ENCODE assay signal across 8 cellular contexts in the genomic region with DNA sequence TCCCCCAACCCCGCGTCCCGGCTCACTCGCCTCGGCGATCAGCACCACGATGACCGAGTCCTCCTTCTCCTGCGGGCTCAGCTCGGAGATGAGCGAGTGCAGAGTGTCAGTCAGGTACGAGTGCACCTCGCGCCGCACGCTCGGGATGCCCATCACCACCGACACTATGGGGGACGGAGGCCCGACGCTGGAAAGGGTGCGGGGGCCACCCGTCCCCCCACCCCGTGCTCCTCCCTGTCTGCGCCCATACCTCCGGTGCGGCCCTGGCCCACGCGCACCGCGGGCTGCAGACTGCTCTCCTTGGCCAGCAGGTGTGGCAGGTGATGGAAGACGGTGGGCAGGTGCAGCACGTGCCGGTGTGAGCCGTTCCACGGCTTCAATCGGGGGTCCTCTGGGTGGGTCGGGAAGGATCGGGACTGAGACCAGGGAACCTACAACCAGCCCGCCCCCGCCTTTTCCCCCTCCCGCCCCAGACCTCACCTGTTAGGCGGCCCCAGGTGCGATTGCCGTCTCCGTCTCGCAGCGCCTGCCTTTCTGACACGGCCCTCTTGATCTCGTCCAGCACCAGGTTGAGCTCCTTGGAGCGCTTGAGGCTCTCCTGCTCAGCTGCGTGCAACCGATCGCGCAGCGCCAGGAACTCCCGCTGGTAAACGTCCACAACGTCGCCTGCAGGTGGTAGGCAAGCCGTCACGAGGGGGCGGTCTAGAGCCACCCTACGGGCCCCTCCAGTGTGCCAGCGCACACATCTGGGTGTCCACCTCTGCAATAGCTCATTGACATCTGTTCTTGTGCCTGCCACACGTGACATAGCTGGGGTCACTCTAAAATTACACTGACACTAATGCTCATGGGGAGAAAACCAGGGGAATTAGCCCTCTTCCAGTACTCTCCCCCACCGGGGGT. TPM values are rescaled to one million over a fixed set of nuclear protein-coding genes. Genes with fewer than 3 reads are reported as not detected.
A peak's percentile ranks its signal among the peaks of the same experiment; 100 is the strongest.
DNase-seq lines count a peak whose midpoint lies in the region; ATAC-seq, FAIRE-seq and TF ChIP-seq lines count a peak whose summit lies in the region.

No MANE protein-coding gene starts in this region.

- H3K4me1 Mint-ChIP-seq in glutamatergic neuron (ENCODE audit: low read depth, unreplicated experiment) = peaks cover 4% of the 10 kb centered on the region

- peaks cover 9% of the 10 kb centered on the region for H3K36me3 Mint-ChIP-seq in glutamatergic neuron (ENCODE audit: unreplicated experiment)

- DNase-seq in 8988T = peak; percentile 99
- peak; percentile 24 for DNase-seq in NCI-H526 treated with DMSO at 0.1 percent for 48 hours (lab: John Stamatoyannopoulos, UW)
- DNase-seq in activated T-helper 1 cell treated with anti-CD3 and anti-CD28 coated beads, Interleukin-2, amount 50 U/mL, for 16 hours (ENCODE audit: low read depth in 1 of 2, low spot score in 1 of 2) = peak; percentile 74 to 75
- peak; percentile 77 for DNase-seq in glutamatergic neuron
- peak; percentile 62 for DNase-seq in small intestine
- DNase-seq in A172 (ENCODE audit: low spot score) = no peak

- FAIRE-seq in small intestine (lab: Jason Lieb, UNC) = no peak

- H3K27ac Mint-ChIP-seq in glutamatergic neuron (ENCODE audit: unreplicated experiment) = no peak overlapping the region

- H3K4me3 Mint-ChIP-seq in glutamatergic neuron (ENCODE audit: unreplicated experiment) = no peak overlapping the region

- no peaks in the 10 kb centered on the region for H3K9me3 ChIP-seq in small intestine (ENCODE audit: control insufficient read depth, low read depth)

- no peak overlapping the region for H3K4me3 ChIP-seq in small intestine (ENCODE audit: low read depth in 1 of 2, low read length in 2 of 2)

- peaks cover 7% of the 10 kb centered on the region for H3K9me3 Mint-ChIP-seq in glutamatergic neuron (ENCODE audit: unreplicated experiment)

- peak; percentile 59 for TF ChIP-seq CTCF in glutamatergic neuron (IDR thresholded peaks at IDR 0.05; ENCODE audit: partially characterized antibody, unreplicated experiment)

- peak; percentile 38 for ATAC-seq in GM19463 (IDR thresholded peaks at IDR 0.05; ENCODE audit: unreplicated experiment)
- no peak for ATAC-seq in GM19351 (IDR thresholded peaks at IDR 0.05; ENCODE audit: unreplicated experiment)

- H3K27ac ChIP-seq in small intestine (ENCODE audit: low read depth in 1 of 2, low read length in 1 of 2) = peak overlapping the region in 1 of 2 donors; percentile 11

- peaks cover 10% of the 10 kb centered on the region for H3K27me3 Mint-ChIP-seq in glutamatergic neuron (ENCODE audit: unreplicated experiment)

- WGBS in small intestine, 3 donors = 65 to 67% (median 66%) methylated on average over 61 to 67 of the region's 67 CpGs

- peaks cover 0 to 7% of the 10 kb centered on the region in 2 donors for H3K4me1 ChIP-seq in small intestine (ENCODE audit: control insufficient read depth in 2 of 2, insufficient read depth in 1 of 2, low read depth in 1 of 2, low read length in 1 of 2)

- H3K27me3 ChIP-seq in small intestine (ENCODE audit: control insufficient read depth in 2 of 2, insufficient read depth in 2 of 2, low read length in 2 of 2) = no peaks in the 10 kb centered on the region

- H3K36me3 ChIP-seq in small intestine (ENCODE audit: control insufficient read depth in 2 of 2, insufficient read depth in 2 of 2, low read length in 2 of 2) = peaks cover 11 to 21% of the 10 kb centered on the region in 2 donors

RNA-seq across cellular contexts. Expression of gene MGAT4B, which starts 5.1 kb away (rescaled TPM):
- 140 TPM for total RNA-seq in glutamatergic neuron (ENCODE audit: unreplicated experiment)
- polyA plus RNA-seq in small intestine = 100 to 1,000 TPM; 258 to 661 (median 544) TPM
- total RNA-seq in A172 (2014; rRNA removed; shearing (Covaris generic)) = 352 and 377 TPM in 2 replicates

RNA-seq across cellular contexts. Expression of gene LTC4S, which starts 7.8 kb away (rescaled TPM):
- 0.91 TPM for total RNA-seq in glutamatergic neuron (ENCODE audit: unreplicated experiment)
- polyA plus RNA-seq in small intestine = 1 to 10 TPM in 2 of 3 donors, not detected in 1; 5.4 to 6.7 TPM
- total RNA-seq in A172 (2014; rRNA removed; shearing (Covaris generic)) = 8.6 and 13.4 TPM in 2 replicates

RNA-seq across cellular contexts. Expression of gene SQSTM1, which starts 19.1 kb away (rescaled TPM):
- total RNA-seq in glutamatergic neuron (ENCODE audit: unreplicated experiment) = 97.0 TPM
- polyA plus RNA-seq in small intestine = 100 to 1,000 TPM; 135 to 217 (median 144) TPM
- total RNA-seq in A172 (2014; rRNA removed; shearing (Covaris generic)) = 2,241 and 2,527 TPM in 2 replicates

RNA-seq across cellular contexts. Expression of gene MRNIP, which starts 57.1 kb away (rescaled TPM):
- 60.2 TPM for total RNA-seq in glutamatergic neuron (ENCODE audit: unreplicated experiment)
- polyA plus RNA-seq in small intestine = 10 to 100 TPM; 11.3 to 29.7 (median 11.7) TPM
- total RNA-seq in A172 (2014; rRNA removed; shearing (Covaris generic)) = 11.9 and 15.9 TPM in 2 replicates

Comparison
In these comparisons a context has a peak if more than half of its experiments do, and no peak if none do; other contexts are left out.
1. RNA of gene SQSTM1, which starts 19.1 kb away (total RNA-seq): 2,241 to 2,527 TPM in A172; 97.0 TPM in glutamatergic neuron (single experiment); every median in the first group is over 10 times any median in the second.